Comparison of ENCODE assay signal across 22 cellular contexts in genomic region chr6:49552596-49552995, GRCh38. TPM values are rescaled to one million over a fixed set of nuclear protein-coding genes. Genes with fewer than 3 reads are reported as not detected.
A peak's percentile ranks its signal among the peaks of the same experiment; 100 is the strongest.
DNase-seq lines count a peak whose midpoint lies in the region; TF ChIP-seq lines count a peak whose summit lies in the region.
"Had no signal": no experiment of that assay in that cellular context is flagged by ENCODE, and none has a peak within 500 bp of the region (broad histone marks: within the 10 kb centered on the region; RNA-seq: fewer than 3 reads in every experiment).

No MANE protein-coding gene starts in this region.

- H3K9me3 ChIP-seq in ES-I3 (ENCODE audit: control insufficient read depth, insufficient read depth, low read length), result no peaks in the 10 kb centered on the region
- H3K9me3 ChIP-seq in duodenal mucosa (ENCODE audit: control insufficient read depth in 1 of 2, low read length in 2 of 2), result no peaks in the 10 kb centered on the region
- H3K9me3 ChIP-seq: ascending aorta, left ventricle myocardium inferior, SJSA1 had no signal

- H3K9ac ChIP-seq in ES-I3 (ENCODE audit: low read depth, low read length) (peak overlapping the region; percentile 4; the same call in 1 of the 2 replicates), duodenal mucosa (ENCODE audit: low read depth in 1 of 2, low read length in 2 of 2) (no peak overlapping the region)
- H3K9ac ChIP-seq: parathyroid adenoma had no signal

- no peaks in the 10 kb centered on the region for H3K36me3 Mint-ChIP-seq in mesothelial cell of epicardium

- peaks cover 22% of the 10 kb centered on the region for H3K27me3 Mint-ChIP-seq in mesothelial cell of epicardium (ENCODE audit: low read depth)

- TF ChIP-seq CTCF in mesothelial cell of epicardium (IDR thresholded peaks at IDR 0.05; ENCODE audit: unreplicated experiment), result no peak

- no peak overlapping the region for H3K27ac ChIP-seq in duodenal mucosa (ENCODE audit: low read depth, low read length)
- H3K27ac ChIP-seq: ascending aorta, left ventricle myocardium inferior, parathyroid adenoma, SJSA1 had no signal

- H3K4me3 ChIP-seq in duodenal mucosa (ENCODE audit: low read depth in 1 of 2, low read length in 2 of 2), result peak overlapping the region; percentile 85 to 97
- H3K4me3 ChIP-seq: K562, SJSA1 had no signal

- peaks cover 27% of the 10 kb centered on the region for H3K4me1 Mint-ChIP-seq in mesothelial cell of epicardium

- H3K36me3 ChIP-seq in ES-I3 (ENCODE audit: insufficient read depth, low read length) (no peaks in the 10 kb centered on the region), duodenal mucosa (ENCODE audit: control insufficient read depth in 1 of 2, insufficient read depth in 2 of 2, low read length in 2 of 2) (no peaks in the 10 kb centered on the region)
- H3K36me3 ChIP-seq: ascending aorta, left ventricle myocardium inferior, SJSA1 had no signal

- H3K9me3 Mint-ChIP-seq in mesothelial cell of epicardium, result no peaks in the 10 kb centered on the region

- DNase-seq in NCI-H82 (lab: John Stamatoyannopoulos, UW), result peak; percentile 73
- no peak for DNase-seq in mesothelial cell of epicardium (ENCODE audit: low spot score in 2 of 2, unreplicated experiment in 2 of 2)
- DNase-seq in NCI-H1436 treated with DMSO at 0.1 percent for 48 hours (lab: John Stamatoyannopoulos, UW), result no peak
- DNase-seq in AG20443 (ENCODE audit: low spot score), result no peak
- no peak for DNase-seq in NOMO-1 (lab: John Stamatoyannopoulos, UW; ENCODE audit: unreplicated experiment in 2 of 2)
- DNase-seq in activated CD4-positive, alpha-beta T cell treated with anti-CD3 and anti-CD28 coated beads, Interleukin-2, amount 50 U/mL, for 4 hours, result no peak
- DNase-seq: activated CD4-positive, alpha-beta T cell treated with anti-CD3 and anti-CD28 coated beads for 36 hours; activated naive CD4-positive, alpha-beta T cell; cortex of kidney; left ventricle myocardium inferior; NCI-H1105 treated with DMSO at 0.1 percent for 48 hours; NCI-H2171 treated with DMSO at 0.1 percent for 48 hours; stimulated activated CD4-positive, alpha-beta T cell treated with anti-CD3 and anti-CD28 coated beads, Interleukin-4, amount 100 ng/mL, for 24 hours; stimulated activated CD8-positive, alpha-beta memory T cell treated with anti-CD3 and anti-CD28 coated beads, Interleukin-4, amount 100 ng/mL, for 48 hours; T1000 had no signal

- no peak overlapping the region for H3K27ac Mint-ChIP-seq in mesothelial cell of epicardium

- peak overlapping the region; percentile 25 for H3K4me3 Mint-ChIP-seq in mesothelial cell of epicardium

- peaks cover 4 to 10% of the 10 kb centered on the region in 2 donors for H3K27me3 ChIP-seq in duodenal mucosa (ENCODE audit: control insufficient read depth in 1 of 2, insufficient read depth in 2 of 2, low read length in 2 of 2)

- H3K4me1 ChIP-seq in ES-I3 (ENCODE audit: insufficient read depth, low read length) (peaks cover 18% of the 10 kb centered on the region), duodenal mucosa (ENCODE audit: control insufficient read depth in 1 of 2, insufficient read depth in 2 of 2, low read length in 2 of 2) (peaks cover 19 to 24% of the 10 kb centered on the region in 2 donors)

RNA-seq across cellular contexts. Expression of gene C6orf141, which starts 2.1 kb away (rescaled TPM):
- total RNA-seq in mesothelial cell of epicardium, result 6.0 to 8.2 TPM (median 6.5 TPM) in 3 replicates
- total RNA-seq: ascending aorta, K562, SJSA1 had no signal

RNA-seq across cellular contexts. Expression of gene GLYATL3, which starts 52.9 kb away (rescaled TPM):
- not detected in 3 replicates for total RNA-seq in mesothelial cell of epicardium
- total RNA-seq: activated CD4-positive, alpha-beta T cell treated with anti-CD3 and anti-CD28 coated beads for 36 hours; ascending aorta; fibroblast of lung; K562; left ventricle myocardium inferior; SJSA1 had no signal
